ENCODE assay signal across 24 cellular contexts in genomic region chr12:33223956-33224355, GRCh38.
"Had no signal": no experiment of that assay in that cellular context is flagged by ENCODE, and none has a peak within 500 bp of the region (broad histone marks: within the 10 kb centered on the region; RNA-seq: fewer than 3 reads in every experiment).

No MANE protein-coding gene starts in this region.

- H3K36me3 Mint-ChIP-seq: memory B cell, naive B cell had no signal

- H3K27me3 Mint-ChIP-seq: activated CD4-positive, alpha-beta T cell treated with anti-CD3 and anti-CD28 coated beads for 36 hours; dendritic cell treated with granulocyte-macrophage colony-stimulating factor and Interleukin-4, amounts not matched to agents 40 ng/mL and 50 ng/mL, for 4 days; memory B cell; naive B cell; progenitor cell of endocrine pancreas had no signal

- H3K27ac ChIP-seq: adrenal gland, right atrium auricular region, tibial artery, vagina had no signal

- H3K4me3 ChIP-seq: adrenal gland, right atrium auricular region, tibial artery, vagina had no signal

- H3K4me1 ChIP-seq: adrenal gland, right atrium auricular region, tibial artery, vagina had no signal

- H3K36me3 ChIP-seq: adrenal gland, right atrium auricular region, tibial artery, vagina had no signal

- ATAC-seq: activated CD4-positive, alpha-beta T cell treated with anti-CD3 and anti-CD28 coated beads for 36 hours; activated naive CD4-positive, alpha-beta T cell treated with anti-CD3 and anti-CD28 coated beads, Interleukin-2, amount 50 U/mL, for 72 hours; left ventricle myocardium superior; stimulated activated naive CD8-positive, alpha-beta T cell treated with anti-CD3 and anti-CD28 coated beads, Interleukin-15, Interleukin-2, amounts not matched to agents 100 U/mL and 50 U/mL, for 24 hours had no signal

- H3K27ac Mint-ChIP-seq: activated CD4-positive, alpha-beta T cell treated with anti-CD3 and anti-CD28 coated beads for 36 hours; activated naive CD4-positive, alpha-beta T cell treated with anti-CD3 and anti-CD28 coated beads, Interleukin-2, amount 50 U/mL, for 72 hours; activated T-helper 1 cell treated with anti-CD3 and anti-CD28 coated beads, Interleukin-12 subunit alpha, Interleukin-12 subunit beta, Interleukin-2, Interleukin-4 antibody, amounts not matched to agents 30 ng/mL and 10 ng/mL and 1 ng/mL, durations not matched to agents 14 hours and 24 hours and 36 hours; dendritic cell treated with granulocyte-macrophage colony-stimulating factor and Interleukin-4, amounts not matched to agents 40 ng/mL and 50 ng/mL, for 4 days; memory B cell; naive B cell; progenitor cell of endocrine pancreas had no signal

- H3K4me1 Mint-ChIP-seq: activated CD4-positive, alpha-beta T cell treated with anti-CD3 and anti-CD28 coated beads for 36 hours; memory B cell; naive B cell; neural crest cell had no signal

- H3K27me3 ChIP-seq: adrenal gland, right atrium auricular region, tibial artery, vagina had no signal

- FAIRE-seq: astrocyte, endothelial cell of umbilical vein, TTC549 had no signal

- DNase-seq: activated CD4-positive, alpha-beta T cell treated with anti-CD3 and anti-CD28 coated beads for 36 hours; activated CD4-positive, alpha-beta T cell treated with anti-CD3 and anti-CD28 coated beads, Interleukin-2, amount 50 U/mL, for 48 hours; activated gamma-delta T cell treated with Interleukin-2 at 50 U/mL for 16 hours; adrenal gland; effector memory CD4-positive, alpha-beta T cell; foreskin melanocyte; left ventricle myocardium superior; naive B cell; stimulated activated CD4-positive, alpha-beta T cell treated with anti-CD3 and anti-CD28 coated beads, Interleukin-2, amount 100 ng/mL, for 24 hours; stimulated activated naive CD8-positive, alpha-beta T cell treated with anti-CD3 and anti-CD28 coated beads, Interleukin-15, Interleukin-2, amounts not matched to agents 100 U/mL and 50 U/mL, for 24 hours; substantia nigra; T-helper 2 cell; tibial artery had no signal

- H3K9me3 ChIP-seq: adrenal gland, right atrium auricular region, tibial artery, vagina had no signal

- H3K4me3 Mint-ChIP-seq: activated CD4-positive, alpha-beta T cell treated with anti-CD3 and anti-CD28 coated beads for 36 hours; activated T-helper 1 cell treated with anti-CD3 and anti-CD28 coated beads, Interleukin-12 subunit alpha, Interleukin-12 subunit beta, Interleukin-2, Interleukin-4 antibody, amounts not matched to agents 30 ng/mL and 10 ng/mL and 1 ng/mL, durations not matched to agents 14 hours and 24 hours and 36 hours; dendritic cell treated with granulocyte-macrophage colony-stimulating factor and Interleukin-4, amounts not matched to agents 40 ng/mL and 50 ng/mL, for 4 days; memory B cell; naive B cell; neural crest cell had no signal
